12 cellular contexts compared by ENCODE assay signal in genomic region chr3:151345854-151346253, GRCh38. TPM values are rescaled to one million over a fixed set of nuclear protein-coding genes. Genes with fewer than 3 reads are reported as not detected.
DNase-seq lines count a peak whose midpoint lies in the region; ATAC-seq, FAIRE-seq and TF ChIP-seq lines count a peak whose summit lies in the region.
"Had no signal": no experiment of that assay in that cellular context is flagged by ENCODE, and none has a peak within 500 bp of the region (broad histone marks: within the 10 kb centered on the region; RNA-seq: fewer than 3 reads in every experiment).

No MANE protein-coding gene starts in this region.

- no TSS peak for BruUV-seq in HepG2 (replicated peaks; lab: Mats Ljungman, UMichigan)

- POLR2A ChIA-PET in HepG2 (lab: Yijun Ruan, JAX): interaction anchor here (0.5 kb wide), 1 partner anchor 1123 kb away, joined by 3 read pairs; no protein-coding TSS in a partner anchor

- no peaks in the 10 kb centered on the region for H3K79me2 ChIP-seq in HepG2 (ENCODE audit: insufficient read depth, low read length)

- no peak overlapping the region for H2AFZ ChIP-seq in HepG2 (ENCODE audit: low read length)

- no peak for TF ChIP-seq RAD21 in HepG2 (CRISPR knock-in tag; IDR thresholded peaks at IDR 0.05)

- DNase-seq in right lobe of liver (no peak), HepG2 (ENCODE audit: low spot score) (no peak), dedifferentiated amniotic fluid mesenchymal stem cell (ENCODE audit: extremely low spot score) (peak; percentile 73), mucosa of descending colon (peak in 1 of 3 donors; percentile 41), globus pallidus (ENCODE audit: low spot score) (no peak), NCI-H524 treated with DMSO at 0.1 percent for 48 hours (lab: John Stamatoyannopoulos, UW) (no peak)
- DNase-seq: C1 segment of cervical spinal cord; H9; stimulated activated CD4-positive, alpha-beta T cell treated with anti-CD3 and anti-CD28 coated beads, Interleukin-4, amount 100 ng/mL, for 4 hours had no signal

- TF ChIP-seq CTCF in right lobe of liver (IDR thresholded peaks at IDR 0.05): no peak
- no peak for TF ChIP-seq CTCF in HepG2 (CRISPR knock-in tag; IDR thresholded peaks at IDR 0.05)
- no peak for TF ChIP-seq CTCF in mucosa of descending colon (IDR thresholded peaks at IDR 0.05)

- TF ChIP-seq EP300 in HepG2 (IDR thresholded peaks at IDR 0.05; ENCODE audit: low read depth in 2 of 2, low read length in 2 of 2) (no peak), HepG2 (CRISPR knock-in tag; IDR thresholded peaks at IDR 0.05; ENCODE audit: borderline replicate concordance) (no peak)

- no peak overlapping the region for H3K4me3 ChIP-seq in right lobe of liver
- H3K4me3 ChIP-seq in HepG2 (replicated peaks in 1 of 3; ENCODE audit: insufficient read depth in 1 of 3, low read depth in 2 of 3, low read length in 3 of 3): no peak overlapping the region
- no peak overlapping the region for H3K4me3 ChIP-seq in mucosa of descending colon

- H3K27me3 ChIP-seq in right lobe of liver (no peaks in the 10 kb centered on the region), HepG2 (ENCODE audit: control insufficient read depth in 1 of 2, insufficient read depth in 2 of 2, low read length in 2 of 2) (no peaks in the 10 kb centered on the region)

- no peak overlapping the region for H3K4me2 ChIP-seq in HepG2 (ENCODE audit: low read depth, low read length)

- H3K36me3 ChIP-seq in right lobe of liver (no peaks in the 10 kb centered on the region), HepG2 (replicated peaks in 1 of 2; ENCODE audit: control insufficient read depth in 1 of 2, insufficient read depth in 2 of 2, low read length in 2 of 2) (no peaks in the 10 kb centered on the region), mucosa of descending colon (ENCODE audit: low read depth) (no peaks in the 10 kb centered on the region)

- H4K20me1 ChIP-seq in HepG2 (ENCODE audit: insufficient read depth, low read length): no peaks in the 10 kb centered on the region

- H3K9me3 ChIP-seq in right lobe of liver (no peaks in the 10 kb centered on the region), HepG2 (ENCODE audit: low read length) (no peaks in the 10 kb centered on the region), mucosa of descending colon (no peaks in the 10 kb centered on the region)

- no peak for FAIRE-seq in HepG2 (lab: Jason Lieb, UNC)

- CTCF ChIA-PET in HepG2 (lab: Yijun Ruan, JAX; ENCODE audit: low intra/inter-chr PET ratio, low total read pairs): no interaction called here

- H3K4me1 ChIP-seq in right lobe of liver (no peaks in the 10 kb centered on the region), HepG2 (ENCODE audit: insufficient read depth, low read length) (no peaks in the 10 kb centered on the region), mucosa of descending colon (ENCODE audit: low read depth) (no peaks in the 10 kb centered on the region)

- intact Hi-C loops in right lobe of liver (cut with DNase I): no loop called here
- intact Hi-C loops in HepG2 (cut with micrococcal nuclease; ENCODE audit: unreplicated experiment): no loop called here
- intact Hi-C loops in mucosa of descending colon (cut with DNase I, micrococcal nuclease): no loop called here

- in situ Hi-C loops in HepG2 (cut with HindIII; ENCODE audit: extremely low pct_ligation_motif_present, low pct_unique_long_range_greater_than_20kb): no loop called here

- peak in 2 of 4 donors; percentile 60 to 70 for ATAC-seq in right lobe of liver
- ATAC-seq in HepG2: no peak
- ATAC-seq in mucosa of descending colon: peak; percentile 49
- no peak for ATAC-seq in GM21423 (IDR thresholded peaks at IDR 0.05; ENCODE audit: unreplicated experiment)
- no peak for ATAC-seq in GM21367 (IDR thresholded peaks at IDR 0.05; ENCODE audit: unreplicated experiment)

- 36% methylated on average over 2 of the region's 2 CpGs for WGBS in right lobe of liver (ENCODE audit: insufficient coverage, low coverage, low lambda C conversion rate, missing lambda C conversion rate)
- 7% methylated on average over 2 of the region's 2 CpGs for WGBS in HepG2 (ENCODE audit: low lambda C conversion rate)

- TF ChIP-seq POLR2A in right lobe of liver (IDR thresholded peaks at IDR 0.05): no peak
- no peak for TF ChIP-seq POLR2A in HepG2 (IDR thresholded peaks at IDR 0.05; ENCODE audit: insufficient read depth in 1 of 2, low read depth in 2 of 2, low read length in 2 of 2)

- H3K27ac ChIP-seq in right lobe of liver (peak overlapping the region in 2 of 3 donors; percentile 24 to 43), HepG2 (ENCODE audit: extremely low read length, insufficient read depth, low read length) (no peak overlapping the region)

- no peak overlapping the region for H3K9ac ChIP-seq in HepG2 (ENCODE audit: insufficient read depth, low read depth, low read length)

RNA-seq across cellular contexts. Expression of gene P2RY13, which starts 16.5 kb away (rescaled TPM):
- total RNA-seq in right lobe of liver: 1 to 10 TPM in 5 of 6 experiments, under 1 TPM in 1; 0.95 to 4.8 (median 1.9) TPM
- not detected in 2 replicates for total RNA-seq in HepG2 (2016; rRNA removed; fragmentation: Illumina TruSeq; extraction: Trizol)
- not detected in 2 replicates for total RNA-seq in HepG2 (2016; cell fraction: cytosol; rRNA removed; fragmentation: Illumina TruSeq; extraction: Trizol; ENCODE audit: low read depth)
- not detected in 2 replicates for total RNA-seq in HepG2 (2016; cell fraction: insoluble cytoplasmic fraction; rRNA removed; fragmentation: Illumina TruSeq; extraction: Trizol)
- total RNA-seq in HepG2 (2016; cell fraction: membrane; rRNA removed; fragmentation: Illumina TruSeq; extraction: Trizol): not detected in 2 replicates
- total RNA-seq in HepG2 (2016; cell fraction: nucleus; rRNA removed; fragmentation: Illumina TruSeq; extraction: Trizol): not detected in 2 replicates
- not detected in 2 replicates for polyA plus RNA-seq in HepG2 (2011; rRNA removed)
- polyA plus RNA-seq in HepG2 (2011; cell fraction: cytosol; rRNA removed): not detected in 2 replicates
- polyA plus RNA-seq in HepG2 (2011; cell fraction: nucleus; rRNA removed): not detected in 2 replicates
- polyA plus RNA-seq in HepG2 (2012): not detected in 2 replicates
- not detected in 2 replicates for polyA plus RNA-seq in HepG2 (2016; cell fraction: cytosol; fragmentation: Illumina TruSeq; extraction: Trizol; ENCODE audit: low read depth)
- polyA plus RNA-seq in HepG2 (2016; cell fraction: insoluble cytoplasmic fraction; fragmentation: Illumina TruSeq; extraction: Trizol; ENCODE audit: low read depth): not detected in 2 replicates
- not detected in 2 replicates for polyA plus RNA-seq in HepG2 (2016; cell fraction: membrane; fragmentation: Illumina TruSeq; extraction: Trizol; ENCODE audit: low read depth)
- not detected in 2 replicates for polyA plus RNA-seq in HepG2 (2016; cell fraction: nucleus; fragmentation: Illumina TruSeq; extraction: Trizol; ENCODE audit: insufficient read depth, low read depth)
- not detected in 2 replicates for polyA minus RNA-seq in HepG2 (2011; rRNA and poly(A)+ RNA removed; ENCODE audit: low replicate concordance)
- polyA minus RNA-seq in HepG2 (2011; cell fraction: cytosol; rRNA and poly(A)+ RNA removed): not detected in 2 replicates
- polyA minus RNA-seq in HepG2 (2011; cell fraction: nucleus; rRNA and poly(A)+ RNA removed): not detected in 2 replicates
- 1 to 10 TPM in 2 of 3 donors, under 1 TPM in 1; 0.29 to 1.9 (median 1.5) TPM for total RNA-seq in mucosa of descending colon
- total RNA-seq: H9 had no signal

RNA-seq across cellular contexts. Expression of gene GPR87, which starts 29.2 kb away (rescaled TPM):
- total RNA-seq in right lobe of liver (not detected), HepG2 (2016; rRNA removed; fragmentation: Illumina TruSeq; extraction: Trizol) (not detected in 2 replicates), mucosa of descending colon (not detected)
- total RNA-seq in HepG2 (2016; cell fraction: cytosol; rRNA removed; fragmentation: Illumina TruSeq; extraction: Trizol; ENCODE audit: low read depth): not detected in 2 replicates
- not detected in 2 replicates for total RNA-seq in HepG2 (2016; cell fraction: insoluble cytoplasmic fraction; rRNA removed; fragmentation: Illumina TruSeq; extraction: Trizol)
- not detected in 2 replicates for total RNA-seq in HepG2 (2016; cell fraction: membrane; rRNA removed; fragmentation: Illumina TruSeq; extraction: Trizol)
- total RNA-seq in HepG2 (2016; cell fraction: nucleus; rRNA removed; fragmentation: Illumina TruSeq; extraction: Trizol): not detected in 2 replicates
- polyA plus RNA-seq in HepG2 (2011; rRNA removed): 0.05 TPM in 1 of 2 replicates, not detected in the other
- polyA plus RNA-seq in HepG2 (2011; cell fraction: cytosol; rRNA removed): not detected in 2 replicates
- not detected in 2 replicates for polyA plus RNA-seq in HepG2 (2011; cell fraction: nucleus; rRNA removed)
- polyA plus RNA-seq in HepG2 (2012): not detected in 2 replicates
- not detected in 2 replicates for polyA plus RNA-seq in HepG2 (2016; cell fraction: cytosol; fragmentation: Illumina TruSeq; extraction: Trizol; ENCODE audit: low read depth)
- polyA plus RNA-seq in HepG2 (2016; cell fraction: insoluble cytoplasmic fraction; fragmentation: Illumina TruSeq; extraction: Trizol; ENCODE audit: low read depth): not detected in 2 replicates
- not detected in 2 replicates for polyA plus RNA-seq in HepG2 (2016; cell fraction: membrane; fragmentation: Illumina TruSeq; extraction: Trizol; ENCODE audit: low read depth)
- not detected in 2 replicates for polyA plus RNA-seq in HepG2 (2016; cell fraction: nucleus; fragmentation: Illumina TruSeq; extraction: Trizol; ENCODE audit: insufficient read depth, low read depth)
- polyA minus RNA-seq in HepG2 (2011; rRNA and poly(A)+ RNA removed; ENCODE audit: low replicate concordance): not detected in 2 replicates
- not detected in 2 replicates for polyA minus RNA-seq in HepG2 (2011; cell fraction: cytosol; rRNA and poly(A)+ RNA removed)
- polyA minus RNA-seq in HepG2 (2011; cell fraction: nucleus; rRNA and poly(A)+ RNA removed): not detected in 2 replicates
- total RNA-seq: liver had no signal
- polyA plus RNA-seq: liver had no signal

RNA-seq across cellular contexts. Expression of gene P2RY12, which starts 38.7 kb away (rescaled TPM):
- total RNA-seq in right lobe of liver: 1 to 10 TPM in 5 of 6 experiments, under 1 TPM in 1; 0.42 to 1.8 (median 1.2) TPM
- not detected in 2 replicates for total RNA-seq in HepG2 (2016; rRNA removed; fragmentation: Illumina TruSeq; extraction: Trizol)
- not detected in 2 replicates for total RNA-seq in HepG2 (2016; cell fraction: cytosol; rRNA removed; fragmentation: Illumina TruSeq; extraction: Trizol; ENCODE audit: low read depth)
- not detected in 2 replicates for total RNA-seq in HepG2 (2016; cell fraction: insoluble cytoplasmic fraction; rRNA removed; fragmentation: Illumina TruSeq; extraction: Trizol)
- not detected in 2 replicates for total RNA-seq in HepG2 (2016; cell fraction: membrane; rRNA removed; fragmentation: Illumina TruSeq; extraction: Trizol)
- total RNA-seq in HepG2 (2016; cell fraction: nucleus; rRNA removed; fragmentation: Illumina TruSeq; extraction: Trizol): not detected in 2 replicates
- polyA plus RNA-seq in HepG2 (2011; rRNA removed): not detected in 2 replicates
- not detected in 2 replicates for polyA plus RNA-seq in HepG2 (2011; cell fraction: cytosol; rRNA removed)
- polyA plus RNA-seq in HepG2 (2011; cell fraction: nucleus; rRNA removed): not detected in 2 replicates
- polyA plus RNA-seq in HepG2 (2012): not detected in 2 replicates
- polyA plus RNA-seq in HepG2 (2016; cell fraction: cytosol; fragmentation: Illumina TruSeq; extraction: Trizol; ENCODE audit: low read depth): not detected in 2 replicates
- polyA plus RNA-seq in HepG2 (2016; cell fraction: insoluble cytoplasmic fraction; fragmentation: Illumina TruSeq; extraction: Trizol; ENCODE audit: low read depth): not detected in 2 replicates
- not detected in 2 replicates for polyA plus RNA-seq in HepG2 (2016; cell fraction: membrane; fragmentation: Illumina TruSeq; extraction: Trizol; ENCODE audit: low read depth)
- polyA plus RNA-seq in HepG2 (2016; cell fraction: nucleus; fragmentation: Illumina TruSeq; extraction: Trizol; ENCODE audit: insufficient read depth, low read depth): not detected in 2 replicates
- not detected in 2 replicates for polyA minus RNA-seq in HepG2 (2011; rRNA and poly(A)+ RNA removed; ENCODE audit: low replicate concordance)
- polyA minus RNA-seq in HepG2 (2011; cell fraction: cytosol; rRNA and poly(A)+ RNA removed): not detected in 2 replicates
- not detected in 2 replicates for polyA minus RNA-seq in HepG2 (2011; cell fraction: nucleus; rRNA and poly(A)+ RNA removed)
- 1 to 10 TPM in 2 of 3 donors, under 1 TPM in 1; 0.32 to 3.4 (median 1.0) TPM for total RNA-seq in mucosa of descending colon
- total RNA-seq: H9 had no signal
